In genomic region chr4:8109406-8110065, GRCh38 we compare ENCODE assay signal across 22 cellular contexts. TPM values are rescaled to one million over a fixed set of nuclear protein-coding genes. Genes with fewer than 3 reads are reported as not detected.
"Had no signal": no experiment of that assay in that cellular context is flagged by ENCODE, and none has a peak within 500 bp of the region (broad histone marks: within the 10 kb centered on the region; RNA-seq: fewer than 3 reads in every experiment).

No MANE protein-coding gene starts in this region.

- H3K4me1 ChIP-seq: foreskin keratinocyte, upper lobe of right lung had no signal

- H3K4me3 ChIP-seq: cardiac muscle cell, dorsolateral prefrontal cortex, neural progenitor cell, ovary, smooth muscle cell, stomach, testis, upper lobe of right lung had no signal

- H3K36me3 ChIP-seq: cardiac muscle cell, neural progenitor cell, ovary, stomach, upper lobe of right lung had no signal

- ATAC-seq: naive thymus-derived CD4-positive, alpha-beta T cell; sciatic nerve; T-cell; upper lobe of right lung had no signal

- H2AFZ ChIP-seq: neural progenitor cell had no signal

- H3K9ac ChIP-seq: neural progenitor cell had no signal

- H3K27ac ChIP-seq: cardiac muscle cell, epithelial cell of prostate, foreskin keratinocyte, neural progenitor cell, ovary, stomach, testis, upper lobe of right lung had no signal

- H3K4me2 ChIP-seq: neural progenitor cell, smooth muscle cell had no signal

- H3K9me3 ChIP-seq: ovary, stomach, testis, upper lobe of right lung had no signal

- DNase-seq: activated CD4-positive, alpha-beta T cell treated with anti-CD3 and anti-CD28 coated beads, Interleukin-2, amount 10 ng/mL, durations not matched to agents 24 days and 14 days; activated CD8-positive, alpha-beta T cell treated with anti-CD3 and anti-CD28 coated beads, Interleukin-2, amount 10 ng/mL, durations not matched to agents 7 days and 5 days; activated naive CD4-positive, alpha-beta T cell treated with Interleukin-2 at 50 U/mL for 16 hours; activated naive CD8-positive, alpha-beta T cell treated with anti-CD3 and anti-CD28 coated beads, Interleukin-2, amount 10 ng/mL, durations not matched to agents 7 days and 5 days; activated T-cell treated with anti-CD3 and anti-CD28 coated beads, Interleukin-2, amount 50 U/mL, for 24 hours; dorsolateral prefrontal cortex; glutamatergic neuron; hypothalamus; naive thymus-derived CD4-positive, alpha-beta T cell; ovary; stimulated activated CD4-positive, alpha-beta T cell treated with anti-CD3 and anti-CD28 coated beads, Interleukin-4, amount 100 ng/mL, for 1 hour; stomach; T-cell; T-helper 9 cell; testis; upper lobe of right lung had no signal

- H3K27me3 ChIP-seq: cardiac muscle cell, dorsolateral prefrontal cortex, neural progenitor cell, ovary, testis, upper lobe of right lung had no signal

RNA-seq across cellular contexts. Expression of gene ABLIM2, which starts 49.1 kb away (rescaled TPM):
- total RNA-seq: smooth muscle cell had no signal
